ENCODE assay signal across 8 cellular contexts in genomic region chr1:206334481-206334880, GRCh38.
DNase-seq lines count a peak whose midpoint lies in the region; ATAC-seq and TF ChIP-seq lines count a peak whose summit lies in the region.
"Not testable (repeated sequence)": the region's sequence is repeated elsewhere in the genome, so short reads cannot be mapped to it uniquely, and the experiment has no call there.

No MANE protein-coding gene starts in this region.

- in situ Hi-C loops in astrocyte of the spinal cord (cut with HindIII; ENCODE audit: low sequenced_read_pairs) = not testable (repeated sequence)

- not testable (repeated sequence) for H4K20me1 ChIP-seq in HCT116 (ENCODE audit: insufficient read depth); fibroblast of lung (ENCODE audit: control insufficient read depth, extremely low read depth, insufficient read depth, low read length)

- CTCF ChIA-PET in HCT116 (lab: Charles Lee) = not testable (repeated sequence)

- H3K4me3 ChIP-seq in HCT116 (replicated peaks in 1 of 2; ENCODE audit: low read depth in 1 of 2, low read length in 2 of 2); astrocyte of the spinal cord (ENCODE audit: low read depth, low read length); fibroblast of lung (replicated peaks in 1 of 4; ENCODE audit: control extremely low read depth in 1 of 4, insufficient read depth in 1 of 4, low read depth in 3 of 4, low read length in 4 of 4): not testable (repeated sequence)

- ATAC-seq in HCT116 = peak; percentile 60
- ATAC-seq in left ventricle myocardium superior = peak; percentile 85
- ATAC-seq in omental fat pad (ENCODE audit: low FRiP score) = peak; percentile 77

- POLR2A ChIA-PET in HCT116 (lab: Charles Lee) = not testable (repeated sequence)

- not testable (repeated sequence) for H3K36me3 ChIP-seq in HCT116 (ENCODE audit: control insufficient read depth in 1 of 2, insufficient read depth in 2 of 2, low read length in 2 of 2); fibroblast of lung (ENCODE audit: control insufficient read depth, insufficient read depth, low read length)

- H3K79me2 ChIP-seq in HCT116 (ENCODE audit: insufficient read depth, low read length); fibroblast of lung (ENCODE audit: control insufficient read depth, insufficient read depth, low read length): not testable (repeated sequence)

- intact Hi-C loops in HCT116 (cut with micrococcal nuclease); left ventricle myocardium superior (cut with micrococcal nuclease): not testable (repeated sequence)

- not testable (repeated sequence) for H3K4me1 ChIP-seq in HCT116 (ENCODE audit: control insufficient read depth in 1 of 2, insufficient read depth in 2 of 2, low read length in 2 of 2); fibroblast of lung (ENCODE audit: control insufficient read depth, extremely low read depth, insufficient read depth, low read length)

- H3K4me2 ChIP-seq in HCT116 (ENCODE audit: low read length) = peak overlapping the region; percentile 30; the same call in 1 of the 2 replicates
- H3K4me2 ChIP-seq in fibroblast of lung (ENCODE audit: extremely low read depth, insufficient read depth, low read length) = not testable (repeated sequence)

- TF ChIP-seq RAD21 in HCT116 (IDR thresholded peaks at IDR 0.05; ENCODE audit: low read depth) = not testable (repeated sequence)

- H3K27me3 ChIP-seq in HCT116 (ENCODE audit: insufficient read depth, low read length); fibroblast of lung (ENCODE audit: control insufficient read depth, insufficient read depth, low read length): not testable (repeated sequence)

- H3K27ac ChIP-seq in HCT116 (ENCODE audit: low read depth, low read length); fibroblast of lung (ENCODE audit: insufficient read depth, low read length): not testable (repeated sequence)

- TF ChIP-seq POLR2A in HCT116 (IDR thresholded peaks at IDR 0.05; ENCODE audit: borderline replicate concordance, extremely low read depth, insufficient read depth, insufficient read length) = not testable (repeated sequence)

- not testable (repeated sequence) for H2AFZ ChIP-seq in HCT116 (ENCODE audit: low read depth, low read length, poor library complexity, severe bottlenecking); fibroblast of lung (ENCODE audit: low read length)

- peak; percentile 27 for DNase-seq in COR-L47 (lab: John Stamatoyannopoulos, UW)
- DNase-seq in HCT116 (ENCODE audit: low read depth, low spot score); left ventricle myocardium superior; omental fat pad (ENCODE audit: low spot score): not testable (repeated sequence)
- peak; percentile 41 for DNase-seq in NCI-H1694 treated with DMSO at 0.1 percent for 48 hours (lab: John Stamatoyannopoulos, UW)
- peak; percentile 74 to 81 for DNase-seq in NCI-H446 (lab: John Stamatoyannopoulos, UW)
- DNase-seq in astrocyte of the spinal cord (ENCODE audit: low read depth, low spot score) = peak; percentile 21
- DNase-seq in fibroblast of lung (ENCODE audit: low read depth in 2 of 2) = peak; percentile 0 to 57

- not testable (repeated sequence) for BruUV-seq in HCT116 (replicated peaks; lab: Mats Ljungman, UMichigan)

- not testable (repeated sequence) for H3K9me2 ChIP-seq in HCT116 (ENCODE audit: insufficient read depth)

- RAD21 ChIA-PET in HCT116 (lab: Charles Lee; ENCODE audit: low non-redundant PET in 1 of 2, low total read pairs in 2 of 2, uncharacterized antibody in 2 of 2, unreplicated experiment in 2 of 2) = not testable (repeated sequence)

- not testable (repeated sequence) for TF ChIP-seq CTCF in HCT116 (IDR thresholded peaks at IDR 0.05 in 2 of 3, conservative IDR thresholded peaks at IDR 0.05 in 1 of 3; ENCODE audit: borderline replicate concordance in 1 of 3, insufficient read depth in 1 of 3, low read depth in 2 of 3, low read length in 2 of 3); astrocyte of the spinal cord (IDR thresholded peaks at IDR 0.05; ENCODE audit: low read depth, low read length); fibroblast of lung (conservative IDR thresholded peaks at IDR 0.05 in 1 of 2, IDR thresholded peaks at IDR 0.05 in 1 of 2; ENCODE audit: low read depth in 1 of 2, low read length in 2 of 2); omental fat pad (IDR thresholded peaks at IDR 0.05)

- H3K9me3 ChIP-seq in HCT116 (ENCODE audit: control insufficient read depth in 1 of 2, insufficient read depth in 1 of 2, low read depth in 1 of 2, low read length in 2 of 2); fibroblast of lung (ENCODE audit: control insufficient read depth, insufficient read depth, low read depth, low read length): not testable (repeated sequence)

- not testable (repeated sequence) for H3K9ac ChIP-seq in HCT116 (ENCODE audit: low read length); fibroblast of lung (ENCODE audit: insufficient read depth, low read length)
